Comparison of ENCODE assay signal across 1 cellular context in genomic region chr16:1942810-1943726, GRCh38.
TF ChIP-seq lines count a peak whose summit lies in the region.

Gene MSRB1 (minus strand): TSS chr16:1943199. CDS start chr16:1943156, 43 bp downstream.

TF ChIP-seq in HCT116, 20 proteins besides CTCF, POLR2A, EP300 and RAD21 (continued from another document):
- TF ChIP-seq REST (IDR thresholded peaks at IDR 0.05; ENCODE audit: low read depth): no peak
- no peak for TF ChIP-seq ZNF274 (IDR thresholded peaks at IDR 0.05; ENCODE audit: low read depth, low read length)
- TF ChIP-seq CEBPB (IDR thresholded peaks at IDR 0.05; ENCODE audit: low read depth): no peak
- peak; percentile 91 for TF ChIP-seq TCF7L2 (IDR thresholded peaks at IDR 0.05; ENCODE audit: borderline replicate concordance, extremely low read depth, insufficient read depth, insufficient read length)
- TF ChIP-seq SIN3A (IDR thresholded peaks at IDR 0.05; ENCODE audit: low read depth): peak; percentile 70; the same call in 1 of the 2 replicates
- no peak for TF ChIP-seq SRF (IDR thresholded peaks at IDR 0.05; ENCODE audit: low read depth)
- TF ChIP-seq CBX3 (IDR thresholded peaks at IDR 0.05; ENCODE audit: low read depth): no peak
- TF ChIP-seq ELF1 (IDR thresholded peaks at IDR 0.05; ENCODE audit: borderline replicate concordance, low read depth): no peak; the same call in 1 of the 2 replicates
